Comparison of ENCODE assay signal across 1 cellular context in genomic region chr14:49853572-49854375, GRCh38.
TF ChIP-seq lines count a peak whose summit lies in the region.

No MANE protein-coding gene starts in this region.

TF ChIP-seq in K562, 482 proteins besides CTCF, POLR2A, EP300 and RAD21 (continued from another document and continues in another):
- TF ChIP-seq, protein P1, sequence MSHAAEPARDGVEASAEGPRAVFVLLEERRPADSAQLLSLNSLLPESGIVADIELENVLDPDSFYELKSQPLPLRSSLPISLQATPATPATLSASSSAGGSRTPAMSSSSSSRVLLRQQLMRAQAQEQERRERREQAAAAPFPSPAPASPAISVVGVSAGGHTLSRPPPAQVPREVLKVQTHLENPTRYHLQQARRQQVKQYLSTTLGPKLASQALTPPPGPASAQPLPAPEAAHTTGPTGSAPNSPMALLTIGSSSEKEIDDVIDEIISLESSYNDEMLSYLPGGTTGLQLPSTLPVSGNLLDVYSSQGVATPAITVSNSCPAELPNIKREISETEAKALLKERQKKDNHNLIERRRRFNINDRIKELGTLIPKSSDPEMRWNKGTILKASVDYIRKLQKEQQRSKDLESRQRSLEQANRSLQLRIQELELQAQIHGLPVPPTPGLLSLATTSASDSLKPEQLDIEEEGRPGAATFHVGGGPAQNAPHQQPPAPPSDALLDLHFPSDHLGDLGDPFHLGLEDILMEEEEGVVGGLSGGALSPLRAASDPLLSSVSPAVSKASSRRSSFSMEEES (CRISPR knock-in tag; IDR thresholded peaks at IDR 0.05), result no peak
- TF ChIP-seq CBFA2T2 (conservative IDR thresholded peaks at IDR 0.05), result no peak
- TF ChIP-seq FOXA1 (IDR thresholded peaks at IDR 0.05; ENCODE audit: borderline replicate concordance), result no peak
- TF ChIP-seq KDM1A (IDR thresholded peaks at IDR 0.05), result no peak
- TF ChIP-seq U2AF1 (optimal IDR thresholded peaks at IDR 0.05; ENCODE audit: low read depth, low read length), result no peak
- peak; percentile 23; the same call in 1 of the 2 replicates for TF ChIP-seq ATF3 (IDR thresholded peaks at IDR 0.05)
- no peak for TF ChIP-seq ATF3 (CRISPR knock-in tag; conservative IDR thresholded peaks at IDR 0.05)
- TF ChIP-seq GABPB1 (CRISPR knock-in tag; IDR thresholded peaks at IDR 0.05), result no peak
- TF ChIP-seq RBM22 (IDR thresholded peaks at IDR 0.05; ENCODE audit: low read depth, low read length, poor library complexity, severe bottlenecking), result no peak
- no peak for TF ChIP-seq PYGO2 (tag; IDR thresholded peaks at IDR 0.05)
- no peak for TF ChIP-seq JUNB (CRISPR knock-in tag; conservative IDR thresholded peaks at IDR 0.05)
- no peak for TF ChIP-seq ZNF217 (CRISPR knock-in tag; IDR thresholded peaks at IDR 0.05)
- TF ChIP-seq MYC (IDR thresholded peaks at IDR 0.05; ENCODE audit: low read depth, low read length), result no peak
- TF ChIP-seq MYC (CRISPR knock-in tag; IDR thresholded peaks at IDR 0.05; ENCODE audit: borderline replicate concordance, low read depth), result no peak
- TF ChIP-seq RNF2 (IDR thresholded peaks at IDR 0.05), result no peak
- TF ChIP-seq SPI1 (IDR thresholded peaks at IDR 0.05; ENCODE audit: borderline replicate concordance, low read depth, low read length), result no peak
- no peak for TF ChIP-seq PBX2 (CRISPR knock-in tag; IDR thresholded peaks at IDR 0.05; ENCODE audit: low read depth)
- no peak for TF ChIP-seq PBX2 (tag; conservative IDR thresholded peaks at IDR 0.05; ENCODE audit: low read depth)
- TF ChIP-seq, protein P2, sequence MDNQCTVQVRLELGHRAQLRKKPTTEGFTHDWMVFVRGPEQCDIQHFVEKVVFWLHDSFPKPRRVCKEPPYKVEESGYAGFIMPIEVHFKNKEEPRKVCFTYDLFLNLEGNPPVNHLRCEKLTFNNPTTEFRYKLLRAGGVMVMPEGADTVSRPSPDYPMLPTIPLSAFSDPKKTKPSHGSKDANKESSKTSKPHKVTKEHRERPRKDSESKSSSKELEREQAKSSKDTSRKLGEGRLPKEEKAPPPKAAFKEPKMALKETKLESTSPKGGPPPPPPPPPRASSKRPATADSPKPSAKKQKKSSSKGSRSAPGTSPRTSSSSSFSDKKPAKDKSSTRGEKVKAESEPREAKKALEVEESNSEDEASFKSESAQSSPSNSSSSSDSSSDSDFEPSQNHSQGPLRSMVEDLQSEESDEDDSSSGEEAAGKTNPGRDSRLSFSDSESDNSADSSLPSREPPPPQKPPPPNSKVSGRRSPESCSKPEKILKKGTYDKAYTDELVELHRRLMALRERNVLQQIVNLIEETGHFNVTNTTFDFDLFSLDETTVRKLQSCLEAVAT (IDR thresholded peaks at IDR 0.05), result peak in 1 of 2 experiments; percentile 58; a peak in 1 of 4 replicates
- no peak for TF ChIP-seq ZNF395 (CRISPR knock-in tag; IDR thresholded peaks at IDR 0.05)
- TF ChIP-seq, protein P3, sequence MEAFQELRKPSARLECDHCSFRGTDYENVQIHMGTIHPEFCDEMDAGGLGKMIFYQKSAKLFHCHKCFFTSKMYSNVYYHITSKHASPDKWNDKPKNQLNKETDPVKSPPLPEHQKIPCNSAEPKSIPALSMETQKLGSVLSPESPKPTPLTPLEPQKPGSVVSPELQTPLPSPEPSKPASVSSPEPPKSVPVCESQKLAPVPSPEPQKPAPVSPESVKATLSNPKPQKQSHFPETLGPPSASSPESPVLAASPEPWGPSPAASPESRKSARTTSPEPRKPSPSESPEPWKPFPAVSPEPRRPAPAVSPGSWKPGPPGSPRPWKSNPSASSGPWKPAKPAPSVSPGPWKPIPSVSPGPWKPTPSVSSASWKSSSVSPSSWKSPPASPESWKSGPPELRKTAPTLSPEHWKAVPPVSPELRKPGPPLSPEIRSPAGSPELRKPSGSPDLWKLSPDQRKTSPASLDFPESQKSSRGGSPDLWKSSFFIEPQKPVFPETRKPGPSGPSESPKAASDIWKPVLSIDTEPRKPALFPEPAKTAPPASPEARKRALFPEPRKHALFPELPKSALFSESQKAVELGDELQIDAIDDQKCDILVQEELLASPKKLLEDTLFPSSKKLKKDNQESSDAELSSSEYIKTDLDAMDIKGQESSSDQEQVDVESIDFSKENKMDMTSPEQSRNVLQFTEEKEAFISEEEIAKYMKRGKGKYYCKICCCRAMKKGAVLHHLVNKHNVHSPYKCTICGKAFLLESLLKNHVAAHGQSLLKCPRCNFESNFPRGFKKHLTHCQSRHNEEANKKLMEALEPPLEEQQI (IDR thresholded peaks at IDR 0.05), result no peak
- no peak for TF ChIP-seq ZFP1 (CRISPR knock-in tag; IDR thresholded peaks at IDR 0.05)
- no peak for TF ChIP-seq SP2 (IDR thresholded peaks at IDR 0.05; ENCODE audit: extremely low read depth, low read depth, low read length, poor library complexity, severe bottlenecking)
- no peak for TF ChIP-seq ETS2 (tag; IDR thresholded peaks at IDR 0.05; ENCODE audit: borderline replicate concordance, poor library complexity, severe bottlenecking)
- TF ChIP-seq NFE2 (IDR thresholded peaks at IDR 0.05; ENCODE audit: low read depth), result no peak
- no peak for TF ChIP-seq SOX6 (IDR thresholded peaks at IDR 0.05)
- TF ChIP-seq ZNF551 (CRISPR knock-in tag; IDR thresholded peaks at IDR 0.05), result no peak
- TF ChIP-seq FOXP4 (CRISPR knock-in tag; IDR thresholded peaks at IDR 0.05; ENCODE audit: borderline replicate concordance), result no peak
- no peak for TF ChIP-seq ZNF253 (CRISPR knock-in tag; conservative IDR thresholded peaks at IDR 0.05)
- TF ChIP-seq NKRF (IDR thresholded peaks at IDR 0.05; ENCODE audit: borderline replicate concordance), result no peak
- peak; percentile 19; the same call in 1 of the 2 replicates for TF ChIP-seq TFAP4 (CRISPR knock-in tag; IDR thresholded peaks at IDR 0.05; ENCODE audit: borderline replicate concordance)
- TF ChIP-seq ZNF121 (CRISPR knock-in tag; conservative IDR thresholded peaks at IDR 0.05), result peak; percentile 13; the same call in 1 of the 2 replicates
- TF ChIP-seq ZNF507 (tag; conservative IDR thresholded peaks at IDR 0.05), result no peak
- TF ChIP-seq MTA2 (IDR thresholded peaks at IDR 0.05; ENCODE audit: low read depth), result no peak
- TF ChIP-seq, protein P4, sequence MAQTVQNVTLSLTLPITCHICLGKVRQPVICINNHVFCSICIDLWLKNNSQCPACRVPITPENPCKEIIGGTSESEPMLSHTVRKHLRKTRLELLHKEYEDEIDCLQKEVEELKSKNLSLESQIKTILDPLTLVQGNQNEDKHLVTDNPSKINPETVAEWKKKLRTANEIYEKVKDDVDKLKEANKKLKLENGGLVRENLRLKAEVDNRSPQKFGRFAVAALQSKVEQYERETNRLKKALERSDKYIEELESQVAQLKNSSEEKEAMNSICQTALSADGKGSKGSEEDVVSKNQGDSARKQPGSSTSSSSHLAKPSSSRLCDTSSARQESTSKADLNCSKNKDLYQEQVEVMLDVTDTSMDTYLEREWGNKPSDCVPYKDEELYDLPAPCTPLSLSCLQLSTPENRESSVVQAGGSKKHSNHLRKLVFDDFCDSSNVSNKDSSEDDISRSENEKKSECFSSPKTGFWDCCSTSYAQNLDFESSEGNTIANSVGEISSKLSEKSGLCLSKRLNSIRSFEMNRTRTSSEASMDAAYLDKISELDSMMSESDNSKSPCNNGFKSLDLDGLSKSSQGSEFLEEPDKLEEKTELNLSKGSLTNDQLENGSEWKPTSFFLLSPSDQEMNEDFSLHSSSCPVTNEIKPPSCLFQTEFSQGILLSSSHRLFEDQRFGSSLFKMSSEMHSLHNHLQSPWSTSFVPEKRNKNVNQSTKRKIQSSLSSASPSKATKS (CRISPR knock-in tag; IDR thresholded peaks at IDR 0.05), result no peak
- no peak for TF ChIP-seq NR0B1 (IDR thresholded peaks at IDR 0.05; ENCODE audit: partially characterized antibody)
- no peak for TF ChIP-seq ZNF263 (CRISPR knock-in tag; IDR thresholded peaks at IDR 0.05; ENCODE audit: borderline replicate concordance)
- TF ChIP-seq TEAD4 (IDR thresholded peaks at IDR 0.05; ENCODE audit: low read length), result peak; percentile 90
- peak; percentile 72; the same call in 1 of the 2 replicates for TF ChIP-seq TEAD4 (CRISPR knock-in tag; IDR thresholded peaks at IDR 0.05; ENCODE audit: borderline replicate concordance)
- TF ChIP-seq, protein P5, sequence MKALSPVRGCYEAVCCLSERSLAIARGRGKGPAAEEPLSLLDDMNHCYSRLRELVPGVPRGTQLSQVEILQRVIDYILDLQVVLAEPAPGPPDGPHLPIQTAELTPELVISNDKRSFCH (CRISPR knock-in tag; IDR thresholded peaks at IDR 0.05), result no peak
- TF ChIP-seq, protein P5 (tag; IDR thresholded peaks at IDR 0.05), result no peak
